8 cellular contexts compared by ENCODE assay signal in the genomic region with DNA sequence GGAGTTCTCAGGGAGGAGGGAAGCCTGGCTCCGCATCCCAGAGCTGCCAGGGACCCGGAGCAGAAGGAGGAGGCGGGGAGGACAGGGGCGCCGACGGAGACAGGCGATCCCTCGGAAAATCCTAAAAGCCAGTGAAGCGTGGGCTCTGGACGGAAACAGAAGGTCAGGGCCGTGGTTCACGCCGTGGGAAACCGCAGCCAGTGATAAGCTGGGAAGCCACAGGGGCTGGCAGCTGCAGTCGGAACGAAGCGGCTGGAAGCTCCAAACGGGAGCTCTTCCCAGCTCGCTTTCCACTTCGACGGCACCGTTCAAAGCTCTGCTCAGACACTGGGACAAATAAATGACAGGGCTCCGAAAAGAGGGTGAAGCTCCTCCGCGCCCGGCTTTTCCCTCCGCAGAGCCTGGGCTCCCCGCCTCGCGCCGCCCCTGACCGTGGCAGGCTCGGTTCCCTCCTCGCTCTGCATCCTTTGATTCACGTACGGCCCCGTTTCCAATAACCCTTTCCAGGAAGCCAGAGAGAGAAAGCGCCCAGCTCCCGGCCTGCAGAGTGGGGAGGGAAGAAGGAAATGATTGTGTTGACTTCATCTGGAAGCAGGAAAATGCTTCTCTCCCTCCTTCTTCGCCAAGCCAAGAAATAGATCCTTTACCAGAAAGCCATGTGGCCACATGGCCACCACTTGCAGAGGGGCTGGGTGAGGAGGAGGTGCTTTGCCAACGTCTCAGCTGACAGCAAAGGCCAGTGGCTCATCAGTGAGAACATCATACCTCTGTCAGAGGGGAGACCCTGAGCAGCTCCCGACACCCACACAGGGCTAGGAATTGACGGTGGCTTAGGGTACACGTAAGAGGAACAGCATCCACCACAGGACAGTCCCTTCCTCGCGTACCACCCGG. TPM values are rescaled to one million over a fixed set of nuclear protein-coding genes. Genes with fewer than 3 reads are reported as not detected.
DNase-seq lines count a peak whose midpoint lies in the region; ATAC-seq and TF ChIP-seq lines count a peak whose summit lies in the region.

No MANE protein-coding gene starts in this region.

- H3K27ac Mint-ChIP-seq in T-helper 17 cell, result peak overlapping the region; percentile 39

- no peaks in the 10 kb centered on the region for H3K36me3 ChIP-seq in neutrophil

- ATAC-seq in T-helper 17 cell (peak; percentile 27), foreskin keratinocyte (peak; percentile 54)

- peak overlapping the region; percentile 81 for H3K4me3 Mint-ChIP-seq in T-helper 17 cell

- H3K27ac ChIP-seq in foreskin keratinocyte, result no peak overlapping the region
- no peak overlapping the region for H3K27ac ChIP-seq in neutrophil

- DNase-seq in NCI-H2196 (lab: John Stamatoyannopoulos, UW; ENCODE audit: unreplicated experiment) (peak; percentile 10), NCI-H2196 treated with DMSO at 0.1 percent for 48 hours (lab: John Stamatoyannopoulos, UW; ENCODE audit: unreplicated experiment) (no peak), T-helper 17 cell (no peak), foreskin keratinocyte (peak in 1 of 2 donors; percentile 18), cerebellar cortex (ENCODE audit: low spot score) (no peak)
- no peak for DNase-seq in stimulated activated CD4-positive, alpha-beta T cell treated with anti-CD3 and anti-CD28 coated beads, Interleukin-4, amount 100 ng/mL, for 24 hours
- DNase-seq in activated CD4-positive, alpha-beta T cell treated with anti-CD3 and anti-CD28 coated beads, Interleukin-2, amount 50 U/mL, for 4 hours, result no peak

- TF ChIP-seq CTCF in foreskin keratinocyte (conservative IDR thresholded peaks at IDR 0.05), result no peak
- TF ChIP-seq CTCF in neutrophil (IDR thresholded peaks at IDR 0.05), result no peak

- H3K27me3 Mint-ChIP-seq in T-helper 17 cell, result peaks cover 29% of the 10 kb centered on the region

- H3K27me3 ChIP-seq in foreskin keratinocyte (peaks cover 22% of the 10 kb centered on the region), neutrophil (peaks cover 37% of the 10 kb centered on the region)

- no peaks in the 10 kb centered on the region for H3K9me3 ChIP-seq in T-helper 17 cell (ENCODE audit: control insufficient read depth, low read length, poor library complexity, severe bottlenecking)
- H3K9me3 ChIP-seq in neutrophil, result no peaks in the 10 kb centered on the region

- H3K36me3 Mint-ChIP-seq in T-helper 17 cell (ENCODE audit: low read depth), result peaks cover 2% of the 10 kb centered on the region

- H3K4me3 ChIP-seq in neutrophil (ENCODE audit: low read depth in 1 of 2, low read length in 1 of 2), result peak overlapping the region; percentile 18 to 28

- H3K4me1 ChIP-seq in foreskin keratinocyte, result no peaks in the 10 kb centered on the region
- peaks cover 28 to 47% of the 10 kb centered on the region in 2 experiments for H3K4me1 ChIP-seq in neutrophil (ENCODE audit: control insufficient read depth in 1 of 2, insufficient read depth in 1 of 2, low read depth in 1 of 2, low read length in 1 of 2)

- H3K4me1 Mint-ChIP-seq in T-helper 17 cell, result peaks cover 24% of the 10 kb centered on the region

RNA-seq across cellular contexts. Expression of a gene that starts 57.4 kb away (rescaled TPM):
- under 1 TPM; 0.10 to 0.16 TPM for total RNA-seq in T-helper 17 cell
- total RNA-seq in foreskin keratinocyte, result 0.41 and 0.53 TPM in 2 replicates
- 0.22 and 0.42 TPM in 2 replicates for polyA plus RNA-seq in foreskin keratinocyte
